In genomic region chr16:12095275-12096161, GRCh38 we compare ENCODE assay signal across 8 cellular contexts.
DNase-seq lines count a peak whose midpoint lies in the region; ATAC-seq and TF ChIP-seq lines count a peak whose summit lies in the region.

No MANE protein-coding gene starts in this region.

- H3K4me1 Mint-ChIP-seq in IgD-negative memory B cell (peaks cover 8 to 20% (median 11%) of the 10 kb centered on the region in 3 donors), osteocyte (ENCODE audit: unreplicated experiment) (peaks cover 19% of the 10 kb centered on the region)

- H3K27me3 Mint-ChIP-seq in IgD-negative memory B cell = no peaks in the 10 kb centered on the region
- H3K27me3 Mint-ChIP-seq in osteocyte (ENCODE audit: unreplicated experiment) = no peaks in the 10 kb centered on the region

- intact Hi-C loops in tibial artery (cut with DNase I; ENCODE audit: low total_unique reads) = loop anchor here (10.0 kb wide), 1 partner anchor 729 kb away; no protein-coding TSS in a partner anchor

- DNase-seq in COLO668 (lab: John Stamatoyannopoulos, UW; ENCODE audit: unreplicated experiment) = peak; percentile 75
- peak; percentile 17 for DNase-seq in RWPE2 (ENCODE audit: low spot score)
- peak; percentile 50 for DNase-seq in activated gamma-delta T cell treated with anti-CD3 and anti-CD28 coated beads, Interleukin-2, amount 50 U/mL, for 16 hours (ENCODE audit: low read depth)
- peak in 1 of 2 donors; percentile 24 for DNase-seq in foreskin keratinocyte
- no peak for DNase-seq in osteocyte (ENCODE audit: extremely low spot score, unreplicated experiment)
- DNase-seq in tibial artery = peak; percentile 35 to 75

- TF ChIP-seq CTCF in RWPE2 (IDR thresholded peaks at IDR 0.05; ENCODE audit: poor library complexity, severe bottlenecking) = peak; percentile 92
- peak; percentile 90 for TF ChIP-seq CTCF in foreskin keratinocyte (conservative IDR thresholded peaks at IDR 0.05)
- TF ChIP-seq CTCF in osteocyte (IDR thresholded peaks at IDR 0.05) = peak; percentile 96
- TF ChIP-seq CTCF in tibial artery (IDR thresholded peaks at IDR 0.05) = peak; percentile 84 to 87

- H3K4me3 ChIP-seq in RWPE2 (ENCODE audit: severe bottlenecking) = no peak overlapping the region
- H3K4me3 ChIP-seq in tibial artery = peak overlapping the region; percentile 9 to 25

- peak overlapping the region in 3 of 4 donors; percentile 32 to 63 (median 53) for H3K4me3 Mint-ChIP-seq in IgD-negative memory B cell
- H3K4me3 Mint-ChIP-seq in osteocyte (ENCODE audit: unreplicated experiment) = peak overlapping the region; percentile 51

- H3K36me3 Mint-ChIP-seq in IgD-negative memory B cell (peaks cover 7% of the 10 kb centered on the region), osteocyte (ENCODE audit: unreplicated experiment) (peaks cover 10% of the 10 kb centered on the region)

- H3K4me1 ChIP-seq in RWPE2 (ENCODE audit: insufficient read depth, poor library complexity, severe bottlenecking) (no peaks in the 10 kb centered on the region), foreskin keratinocyte (peaks cover 16% of the 10 kb centered on the region), tibial artery (peaks cover 0 to 20% (median 10%) of the 10 kb centered on the region in 4 donors)

- H3K27ac Mint-ChIP-seq in IgD-negative memory B cell (peak overlapping the region; percentile 15 to 59 (median 21)), osteocyte (ENCODE audit: unreplicated experiment) (no peak overlapping the region)

- H3K9me3 Mint-ChIP-seq in IgD-negative memory B cell (no peaks in the 10 kb centered on the region), osteocyte (ENCODE audit: unreplicated experiment) (no peaks in the 10 kb centered on the region)

- H3K27ac ChIP-seq in RWPE2 (ENCODE audit: poor library complexity, severe bottlenecking) (no peak overlapping the region), foreskin keratinocyte (no peak overlapping the region), tibial artery (no peak overlapping the region)

- H3K36me3 ChIP-seq in RWPE2 (ENCODE audit: low read depth) = no peaks in the 10 kb centered on the region
- no peaks in the 10 kb centered on the region for H3K36me3 ChIP-seq in tibial artery

- H3K9me3 ChIP-seq in RWPE2 (ENCODE audit: severe bottlenecking) (no peaks in the 10 kb centered on the region), tibial artery (no peaks in the 10 kb centered on the region)

- no peaks in the 10 kb centered on the region for H3K27me3 ChIP-seq in RWPE2 (ENCODE audit: insufficient read depth, poor library complexity, severe bottlenecking)
- no peaks in the 10 kb centered on the region for H3K27me3 ChIP-seq in foreskin keratinocyte
- H3K27me3 ChIP-seq in tibial artery = no peaks in the 10 kb centered on the region

- ATAC-seq in RWPE2 (ENCODE audit: low read depth) (no peak; the same call in 2 of the 3 replicates), foreskin keratinocyte (peak; percentile 37), GM18907 (IDR thresholded peaks at IDR 0.05; ENCODE audit: unreplicated experiment) (no peak)
